Comparison of ENCODE assay signal across 17 cellular contexts in the genomic region with DNA sequence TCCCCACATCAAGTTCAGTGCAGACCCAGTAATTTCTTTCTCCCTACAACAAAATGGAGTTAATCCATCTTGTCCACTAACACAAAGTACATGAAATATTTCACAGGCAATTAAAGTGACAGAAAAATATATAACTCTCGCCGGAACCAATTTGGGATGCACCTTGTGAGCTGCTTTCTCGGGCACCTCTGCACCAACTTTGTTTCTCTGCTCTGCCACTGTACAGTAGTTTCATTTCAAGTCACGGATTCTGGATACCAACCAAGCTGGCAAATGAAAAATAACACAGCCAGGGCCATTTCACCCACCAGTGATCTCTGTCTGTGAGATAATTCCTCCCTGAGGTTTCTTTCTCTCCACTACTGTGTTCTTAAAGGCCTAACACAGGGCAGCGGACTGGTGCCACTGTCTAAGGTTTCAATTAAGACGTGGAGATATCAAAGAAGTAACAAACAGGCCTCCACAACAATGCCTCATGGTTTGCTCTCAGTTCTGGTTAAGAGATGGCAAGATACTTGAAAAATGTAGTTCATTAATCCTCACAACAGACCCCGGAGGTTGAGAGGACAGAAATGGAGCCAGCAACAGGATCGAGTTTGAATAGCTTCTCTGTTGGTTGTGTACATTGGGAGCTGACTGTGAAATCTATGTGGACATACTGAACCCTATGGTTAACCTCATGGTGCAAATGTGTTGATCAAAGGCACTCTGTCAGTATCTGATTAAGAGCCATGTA.
DNase-seq lines count a peak whose midpoint lies in the region; ATAC-seq and TF ChIP-seq lines count a peak whose summit lies in the region.
"Had no signal": no experiment of that assay in that cellular context is flagged by ENCODE, and none has a peak within 500 bp of the region (broad histone marks: within the 10 kb centered on the region; RNA-seq: fewer than 3 reads in every experiment).

No MANE protein-coding gene starts in this region.

- H2BK12ac ChIP-seq in neuronal stem cell (ENCODE audit: low read length), result no peak overlapping the region

- ATAC-seq in HG03521 (IDR thresholded peaks at IDR 0.05; ENCODE audit: unreplicated experiment) (no peak), HG03196 (IDR thresholded peaks at IDR 0.05; ENCODE audit: unreplicated experiment) (no peak)
- no peak for ATAC-seq in CD8-positive, alpha-beta T cell
- ATAC-seq: A549 had no signal

- H3K4me3 ChIP-seq in A673 (ENCODE audit: low read depth, low read length, poor library complexity, severe bottlenecking) (no peak overlapping the region), OCI-LY3 (ENCODE audit: low read length) (no peak overlapping the region), endodermal cell (ENCODE audit: low read length) (no peak overlapping the region), neuronal stem cell (ENCODE audit: low read length in 2 of 2) (no peak overlapping the region)
- H3K4me3 ChIP-seq in CD8-positive, alpha-beta T cell (ENCODE audit: low read depth, low read length), result no peak overlapping the region
- H3K4me3 ChIP-seq: A549, BLaER1 had no signal

- no TSS peak for BruUV-seq in A673 (replicated peaks; lab: Mats Ljungman, UMichigan)

- H3K18ac ChIP-seq in neuronal stem cell (ENCODE audit: low read length), result no peak overlapping the region

- no peaks in the 10 kb centered on the region for H3K79me2 ChIP-seq in OCI-LY3 (ENCODE audit: low read length)

- no peak overlapping the region for H2BK5ac ChIP-seq in neuronal stem cell (ENCODE audit: low read length)

- H3K27ac Mint-ChIP-seq in endodermal cell, result peak overlapping the region; percentile 56
- H3K27ac Mint-ChIP-seq in CD8-positive, alpha-beta T cell, result no peak overlapping the region

- no peak overlapping the region for H3K4ac ChIP-seq in neuronal stem cell (ENCODE audit: low read length)

- DNase-seq in A673 (ENCODE audit: low spot score) (no peak), endodermal cell (peak; percentile 41), neuronal stem cell (ENCODE audit: low spot score) (no peak), CD1c-positive myeloid dendritic cell (ENCODE audit: extremely low spot score) (no peak)
- DNase-seq in CD8-positive, alpha-beta T cell, result no peak
- DNase-seq: DMS79, Karpas-422, NCI-H1436, NCI-H2029 treated with DMSO at 0.1 percent for 48 hours, NCI-H446 treated with DMSO at 0.1 percent for 48 hours, SHP77 treated with DMSO at 0.1 percent for 48 hours had no signal

- no peaks in the 10 kb centered on the region for H3K36me3 Mint-ChIP-seq in endodermal cell (ENCODE audit: low read depth)
- H3K36me3 Mint-ChIP-seq in CD8-positive, alpha-beta T cell, result no peaks in the 10 kb centered on the region
- H3K36me3 Mint-ChIP-seq: IgD-negative memory B cell had no signal

- H4K8ac ChIP-seq in neuronal stem cell (ENCODE audit: low read depth, low read length), result no peak overlapping the region

- H3K27me3 Mint-ChIP-seq in endodermal cell (ENCODE audit: insufficient read depth), result no peaks in the 10 kb centered on the region
- no peaks in the 10 kb centered on the region for H3K27me3 Mint-ChIP-seq in CD8-positive, alpha-beta T cell (ENCODE audit: low read depth)
- H3K27me3 Mint-ChIP-seq: IgD-negative memory B cell had no signal

- WGBS in endodermal cell (ENCODE audit: insufficient coverage in 1 of 2, insufficient read length in 1 of 2), 2 experiments, result 88% methylated on average over 6 to 8 of the region's 8 CpGs
- no CpG with 5 or more reads among the region's 8 CpGs for WGBS in neuronal stem cell (ENCODE audit: extremely low coverage in 2 of 2, insufficient read length in 2 of 2, insufficient replicate concordance in 1 of 2), 2 donors

- H3K14ac ChIP-seq in neuronal stem cell (ENCODE audit: low read length), result no peak overlapping the region

- H2BK120ac ChIP-seq in neuronal stem cell (ENCODE audit: low read depth, low read length), result no peak overlapping the region

- CTCF ChIA-PET in A673 (lab: Charles Lee), result interaction anchor here (0.9 kb wide), 1 partner anchor 237 kb away, joined by 3 read pairs; no protein-coding TSS in a partner anchor
- CTCF ChIA-PET in CD8-positive, alpha-beta T cell (lab: Charles Lee), result no interaction called here

- H3K9me3 ChIP-seq in A673 (ENCODE audit: low read depth, low read length, poor library complexity, severe bottlenecking), result no peaks in the 10 kb centered on the region
- H3K9me3 ChIP-seq in OCI-LY3 (ENCODE audit: insufficient read depth, low read length), result no peaks in the 10 kb centered on the region
- no peaks in the 10 kb centered on the region for H3K9me3 ChIP-seq in endodermal cell (ENCODE audit: control insufficient read depth, low read length)
- no peaks in the 10 kb centered on the region for H3K9me3 ChIP-seq in neuronal stem cell (replicated peaks in 1 of 2; ENCODE audit: control insufficient read depth in 2 of 2, insufficient read depth in 1 of 2, low read depth in 1 of 2, low read length in 2 of 2)
- no peaks in the 10 kb centered on the region for H3K9me3 ChIP-seq in CD8-positive, alpha-beta T cell (ENCODE audit: low read length)
- H3K9me3 ChIP-seq: A549, BLaER1 had no signal

- TF ChIP-seq CTCF in A673 (conservative IDR thresholded peaks at IDR 0.05; ENCODE audit: low read depth, low read length), result no peak
- TF ChIP-seq CTCF in OCI-LY3 (IDR thresholded peaks at IDR 0.05; ENCODE audit: low read depth, low read length), result no peak
- TF ChIP-seq CTCF in endodermal cell (conservative IDR thresholded peaks at IDR 0.05), result no peak
- no peak for TF ChIP-seq CTCF in CD8-positive, alpha-beta T cell (IDR thresholded peaks at IDR 0.05)

- no peak overlapping the region for H3K23ac ChIP-seq in neuronal stem cell (ENCODE audit: low read depth, low read length, poor library complexity)

- H3K4me1 ChIP-seq in A673 (ENCODE audit: insufficient read depth, low read length, poor library complexity, severe bottlenecking) (peaks cover 41% of the 10 kb centered on the region), OCI-LY3 (ENCODE audit: low read length) (no peaks in the 10 kb centered on the region), endodermal cell (ENCODE audit: control insufficient read depth, insufficient read depth, low read length) (peaks cover 4% of the 10 kb centered on the region), neuronal stem cell (ENCODE audit: control insufficient read depth in 2 of 2, insufficient read depth in 1 of 2, low read depth in 1 of 2, low read length in 2 of 2) (peaks cover 0 to 7% of the 10 kb centered on the region in 2 donors)
- H3K4me1 ChIP-seq in CD8-positive, alpha-beta T cell (ENCODE audit: insufficient read depth, low read length), result no peaks in the 10 kb centered on the region
- H3K4me1 ChIP-seq: A549, BLaER1 had no signal

- H3K9ac ChIP-seq in OCI-LY3 (ENCODE audit: low read length) (no peak overlapping the region), endodermal cell (ENCODE audit: extremely low read depth, low read length, poor library complexity, severe bottlenecking) (no peak overlapping the region), neuronal stem cell (ENCODE audit: low read depth, low read length, poor library complexity) (no peak overlapping the region)
- H3K9ac ChIP-seq: BLaER1 had no signal

- no peaks in the 10 kb centered on the region for H3K27me3 ChIP-seq in A673 (replicated peaks; ENCODE audit: insufficient read depth, low read depth, low read length, poor library complexity)
- no peaks in the 10 kb centered on the region for H3K27me3 ChIP-seq in OCI-LY3 (ENCODE audit: low read depth, low read length)
- no peaks in the 10 kb centered on the region for H3K27me3 ChIP-seq in endodermal cell (ENCODE audit: control insufficient read depth, insufficient read depth, low read length, poor library complexity, severe bottlenecking)
- no peaks in the 10 kb centered on the region for H3K27me3 ChIP-seq in neuronal stem cell (ENCODE audit: control insufficient read depth in 3 of 3, insufficient read depth in 3 of 3, low read depth in 1 of 3, low read length in 3 of 3)
- H3K27me3 ChIP-seq in CD8-positive, alpha-beta T cell (ENCODE audit: insufficient read depth, low read length), result no peaks in the 10 kb centered on the region
- H3K27me3 ChIP-seq: BLaER1 had no signal

- peak overlapping the region; percentile 86 for H2AFZ ChIP-seq in OCI-LY3 (ENCODE audit: low read depth, low read length)
- peak overlapping the region; percentile 65 for H2AFZ ChIP-seq in neuronal stem cell (ENCODE audit: low read length)

- H3K36me3 ChIP-seq in A673 (ENCODE audit: insufficient read depth, low read length, poor library complexity, severe bottlenecking) (no peaks in the 10 kb centered on the region), OCI-LY3 (replicated peaks; ENCODE audit: low read depth, low read length) (no peaks in the 10 kb centered on the region), endodermal cell (ENCODE audit: control insufficient read depth, insufficient read depth, low read length) (no peaks in the 10 kb centered on the region), neuronal stem cell (replicated peaks in 1 of 2; ENCODE audit: control insufficient read depth in 2 of 2, insufficient read depth in 2 of 2, low read length in 2 of 2) (no peaks in the 10 kb centered on the region)
- no peaks in the 10 kb centered on the region for H3K36me3 ChIP-seq in CD8-positive, alpha-beta T cell (ENCODE audit: insufficient read depth, low read length)
- H3K36me3 ChIP-seq: BLaER1 had no signal

- POLR2A ChIA-PET in A673 (lab: Charles Lee; ENCODE audit: low non-redundant PET), result interaction anchor here (0.7 kb wide), 1 partner anchor 115 kb away, joined by 4 read pairs; no protein-coding TSS in a partner anchor
- POLR2A ChIA-PET in CD8-positive, alpha-beta T cell (lab: Charles Lee), result no interaction called here

- H3K27ac ChIP-seq in A673 (ENCODE audit: low read depth, low read length, poor library complexity, severe bottlenecking) (peak overlapping the region; percentile 68), OCI-LY3 (ENCODE audit: low read length) (no peak overlapping the region), endodermal cell (ENCODE audit: low read depth, low read length) (no peak overlapping the region), neuronal stem cell (replicated peaks; ENCODE audit: low read length) (no peak overlapping the region)
- no peak overlapping the region for H3K27ac ChIP-seq in CD8-positive, alpha-beta T cell (ENCODE audit: low read depth, low read length)
- H3K27ac ChIP-seq: A549, BLaER1 had no signal

- H3K9me3 Mint-ChIP-seq in endodermal cell, result no peaks in the 10 kb centered on the region
- peaks cover 15% of the 10 kb centered on the region for H3K9me3 Mint-ChIP-seq in CD8-positive, alpha-beta T cell

- intact Hi-C loops in A673 (cut with micrococcal nuclease; ENCODE audit: unreplicated experiment), result loop anchor here (5.0 to 10.0 kb wide), 2 partner anchors 277 to 1355 kb away; no protein-coding TSS in a partner anchor
- intact Hi-C loops in CD8-positive, alpha-beta T cell (cut with DNase I, micrococcal nuclease), result no loop called here

- H3K4me1 Mint-ChIP-seq in endodermal cell, result peaks cover 14% of the 10 kb centered on the region
- no peaks in the 10 kb centered on the region for H3K4me1 Mint-ChIP-seq in CD8-positive, alpha-beta T cell (ENCODE audit: low read depth)
- H3K4me1 Mint-ChIP-seq: IgD-negative memory B cell had no signal

- H3K4me2 ChIP-seq in OCI-LY3 (ENCODE audit: low read length) (0 out of 2 replicates have a peak overlapping the region, but pooled peaks have one; percentile 3), neuronal stem cell (ENCODE audit: insufficient read depth, low read length, poor library complexity, severe bottlenecking) (no peak overlapping the region)
- H3K4me2 ChIP-seq: A549, BLaER1 had no signal

- no peak overlapping the region for H2AK5ac ChIP-seq in neuronal stem cell (ENCODE audit: low read depth, low read length)

- H3K4me3 Mint-ChIP-seq in endodermal cell, result no peak overlapping the region
- no peak overlapping the region for H3K4me3 Mint-ChIP-seq in CD8-positive, alpha-beta T cell
- H3K4me3 Mint-ChIP-seq: IgD-negative memory B cell had no signal

- H4K91ac ChIP-seq in neuronal stem cell (ENCODE audit: low read depth, low read length, poor library complexity), result no peak overlapping the region

- no peaks in the 10 kb centered on the region for H4K20me1 ChIP-seq in OCI-LY3 (ENCODE audit: insufficient read depth, low read length)
- H4K20me1 ChIP-seq: BLaER1 had no signal

- H3K79me1 ChIP-seq in neuronal stem cell (ENCODE audit: low read depth, low read length), result no peaks in the 10 kb centered on the region

- no peak overlapping the region for H2BK15ac ChIP-seq in neuronal stem cell (ENCODE audit: low read length)
